In the genomic region with DNA sequence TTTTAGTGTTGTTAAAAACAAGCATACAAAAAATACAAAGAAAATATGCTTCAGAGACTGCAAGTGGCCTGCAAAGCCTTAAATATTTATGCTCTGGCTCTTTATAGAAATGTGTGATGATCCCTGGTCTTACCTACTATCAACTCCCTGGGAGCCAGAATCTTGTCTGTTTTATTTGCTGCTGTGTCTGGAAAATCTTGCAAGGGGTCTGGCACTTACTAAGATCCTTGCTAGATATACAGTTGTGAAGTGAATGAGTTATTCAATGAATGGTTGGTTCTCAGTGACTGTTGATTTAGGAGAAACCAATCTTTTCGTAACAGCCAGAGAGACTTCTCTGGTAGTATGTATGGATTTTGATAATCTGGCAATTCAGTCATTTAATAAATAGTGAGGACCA, we compare ENCODE assay signal across 17 cellular contexts.
DNase-seq lines count a peak whose midpoint lies in the region; ATAC-seq and TF ChIP-seq lines count a peak whose summit lies in the region.
"Had no signal": no experiment of that assay in that cellular context is flagged by ENCODE, and none has a peak within 500 bp of the region (broad histone marks: within the 10 kb centered on the region; RNA-seq: fewer than 3 reads in every experiment).

No MANE protein-coding gene starts in this region.

- no peak overlapping the region for H3K27ac ChIP-seq in osteoblast (ENCODE audit: low read depth, low read length)
- H3K27ac ChIP-seq: BLaER1, C4-2B had no signal

- no peak overlapping the region for H2AFZ ChIP-seq in osteoblast (ENCODE audit: low read length)

- H3K4me1 ChIP-seq in osteoblast (ENCODE audit: insufficient read depth, low read length): peaks cover 10% of the 10 kb centered on the region
- H3K4me1 ChIP-seq: BLaER1, HAP-1 had no signal

- DNase-seq in G401 (ENCODE audit: low spot score) (peak; percentile 14), T-helper 17 cell (no peak), osteoblast (ENCODE audit: insufficient read length, low spot score, missing footprints) (peak; percentile 10)
- DNase-seq in activated T-cell treated with anti-CD3 and anti-CD28 coated beads, Interleukin-2, amount 50 U/mL, for 1 hour: no peak
- DNase-seq: CD4-positive, alpha-beta T cell; CD8-positive, alpha-beta memory T cell; DMS79; EL; GF-D8; GOT3; HFFc6 had no signal

- H3K79me2 ChIP-seq in osteoblast (ENCODE audit: insufficient read depth, low read length): no peaks in the 10 kb centered on the region

- no peaks in the 10 kb centered on the region for H3K27me3 ChIP-seq in osteoblast (ENCODE audit: insufficient read depth, low read length)
- H3K27me3 ChIP-seq: BLaER1 had no signal

- ATAC-seq in T-helper 17 cell: no peak
- ATAC-seq in GM18519 (IDR thresholded peaks at IDR 0.05; ENCODE audit: low FRiP score, unreplicated experiment): no peak
- no peak for ATAC-seq in HG03280 (IDR thresholded peaks at IDR 0.05; ENCODE audit: unreplicated experiment)

- no peaks in the 10 kb centered on the region for H4K20me1 ChIP-seq in osteoblast (ENCODE audit: insufficient read depth, low read length)
- H4K20me1 ChIP-seq: BLaER1 had no signal

- H3K9me3 ChIP-seq in T-helper 17 cell (ENCODE audit: control insufficient read depth, low read length, poor library complexity, severe bottlenecking) (no peaks in the 10 kb centered on the region), osteoblast (ENCODE audit: low read depth, low read length) (no peaks in the 10 kb centered on the region)
- H3K9me3 ChIP-seq: BLaER1, HAP-1 had no signal

- H3K36me3 ChIP-seq in osteoblast (ENCODE audit: insufficient read depth, low read length): no peaks in the 10 kb centered on the region
- H3K36me3 ChIP-seq: BLaER1, HAP-1 had no signal

- H3K4me3 ChIP-seq in osteoblast (ENCODE audit: insufficient read depth, low read length): no peak overlapping the region
- H3K4me3 ChIP-seq: BLaER1, HAP-1 had no signal

- in situ Hi-C loops in G401 (cut with HindIII; ENCODE audit: low sequenced_read_pairs): no loop called here

- peaks cover 14% of the 10 kb centered on the region for H3K27me3 Mint-ChIP-seq in T-helper 17 cell
- H3K27me3 Mint-ChIP-seq: B cell; CD4-positive, alpha-beta T cell; CD8-positive, alpha-beta memory T cell had no signal

- H3K4me1 Mint-ChIP-seq in T-helper 17 cell: peaks cover 10% of the 10 kb centered on the region

- TF ChIP-seq CTCF in osteoblast (IDR thresholded peaks at IDR 0.05; ENCODE audit: extremely low read depth, low read depth, low read length): no peak

- H3K36me3 Mint-ChIP-seq in T-helper 17 cell (ENCODE audit: low read depth): peaks cover 2% of the 10 kb centered on the region
- H3K36me3 Mint-ChIP-seq: CD8-positive, alpha-beta memory T cell had no signal

- peak overlapping the region; percentile 16 for H3K27ac Mint-ChIP-seq in T-helper 17 cell
- H3K27ac Mint-ChIP-seq: B cell; CD4-positive, alpha-beta T cell; HFFc6 had no signal

- no peak overlapping the region for H3K4me2 ChIP-seq in osteoblast (ENCODE audit: insufficient read depth, low read length)
- H3K4me2 ChIP-seq: BLaER1 had no signal

- H3K4me3 Mint-ChIP-seq in T-helper 17 cell: no peak overlapping the region
- H3K4me3 Mint-ChIP-seq: B cell; CD4-positive, alpha-beta T cell; CD8-positive, alpha-beta memory T cell; HFFc6 had no signal

Comparison
In these comparisons a context has a peak if more than half of its experiments do, and no peak if none do; other contexts are left out.
1. DNase-seq: peak in G401 (single experiment) and osteoblast (single experiment); none in T-helper 17 cell (0 of 3) and activated T-cell treated with anti-CD3 and anti-CD28 coated beads, Interleukin-2, amount 50 U/mL, for 1 hour (single experiment).